ENCODE assay signal across 11 cellular contexts in the genomic region with DNA sequence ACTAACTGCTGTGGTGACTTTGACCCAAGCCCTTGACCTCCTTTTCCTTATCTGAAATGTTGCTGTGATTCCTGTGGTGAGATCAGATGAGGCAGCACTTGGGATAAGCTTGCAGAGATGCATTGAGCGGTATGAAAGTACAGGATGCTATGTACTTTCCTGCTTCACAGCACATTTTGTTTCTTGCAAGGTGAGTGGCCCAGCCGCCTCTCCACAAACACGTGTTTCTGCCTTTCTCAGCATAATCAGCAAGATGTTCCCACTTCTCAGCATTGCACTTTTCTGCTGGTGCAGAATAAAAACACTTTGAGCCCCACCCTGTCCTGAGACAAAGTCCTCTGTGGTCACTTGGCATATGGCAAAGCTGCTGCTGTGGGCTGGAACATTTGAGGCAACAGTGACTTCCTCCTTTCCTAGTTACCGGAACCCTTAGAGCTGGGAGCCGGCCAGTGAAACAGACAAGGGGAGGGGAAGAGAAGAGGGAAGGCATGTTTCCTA. TPM values are rescaled to one million over a fixed set of nuclear protein-coding genes. Genes with fewer than 3 reads are reported as not detected.
A peak's percentile ranks its signal among the peaks of the same experiment; 100 is the strongest.
DNase-seq lines count a peak whose midpoint lies in the region; ATAC-seq and TF ChIP-seq lines count a peak whose summit lies in the region.
"Had no signal": no experiment of that assay in that cellular context is flagged by ENCODE, and none has a peak within 500 bp of the region (broad histone marks: within the 10 kb centered on the region; RNA-seq: fewer than 3 reads in every experiment).

No MANE protein-coding gene starts in this region.

- no peak for TF ChIP-seq POLR2A in thyroid gland (IDR thresholded peaks at IDR 0.05)

- peaks cover 19 to 33% of the 10 kb centered on the region in 2 donors for H3K4me1 ChIP-seq in thyroid gland
- H3K4me1 ChIP-seq: A549 had no signal

- H3K27me3 Mint-ChIP-seq in activated CD4-positive, alpha-beta T cell treated with anti-CD3 and anti-CD28 coated beads, Interleukin-2, amount 10 ng/mL, durations not matched to agents 24 days and 14 days, result no peaks in the 10 kb centered on the region
- H3K27me3 Mint-ChIP-seq: activated naive CD8-positive, alpha-beta T cell had no signal

- H3K27ac ChIP-seq in caudate nucleus (ENCODE audit: low read depth, low read length) (peak overlapping the region; percentile 52), thyroid gland (peak overlapping the region in 2 of 3 donors; percentile 2 to 39)
- H3K27ac ChIP-seq: A549 had no signal

- H3K9me3 ChIP-seq in thyroid gland, result no peaks in the 10 kb centered on the region
- H3K9me3 ChIP-seq: A549 had no signal

- peaks cover 38% of the 10 kb centered on the region for H3K4me1 Mint-ChIP-seq in activated CD4-positive, alpha-beta T cell treated with anti-CD3 and anti-CD28 coated beads, Interleukin-2, amount 10 ng/mL, durations not matched to agents 24 days and 14 days

- DNase-seq in activated CD4-positive, alpha-beta T cell treated with anti-CD3 and anti-CD28 coated beads, Interleukin-2, amount 10 ng/mL, durations not matched to agents 24 days and 14 days, result peak; percentile 72
- DNase-seq in activated CD4-positive, alpha-beta T cell treated with anti-CD3 and anti-CD28 coated beads, Interleukin-2, amount 50 U/mL, for 4 hours, result no peak
- DNase-seq in caudate nucleus (lab: John Stamatoyannopoulos, UW), result peak in 18 of 61 donors; percentile 2 to 28 (median 16)
- peak; percentile 53 to 71 for DNase-seq in lung microvascular endothelial cell (ENCODE audit: low read depth in 2 of 2)
- DNase-seq in thyroid gland, result peak; percentile 35 to 44
- no peak for DNase-seq in activated gamma-delta T cell treated with Interleukin-2 at 50 U/mL for 16 hours
- DNase-seq: immature natural killer cell had no signal

- H3K4me3 ChIP-seq in thyroid gland (replicated peaks in 1 of 3), result no peak overlapping the region
- H3K4me3 ChIP-seq: A549 had no signal

- H3K9me3 Mint-ChIP-seq in activated CD4-positive, alpha-beta T cell treated with anti-CD3 and anti-CD28 coated beads, Interleukin-2, amount 10 ng/mL, durations not matched to agents 24 days and 14 days, result no peaks in the 10 kb centered on the region
- H3K9me3 Mint-ChIP-seq: immature natural killer cell had no signal

- H3K36me3 Mint-ChIP-seq in activated CD4-positive, alpha-beta T cell treated with anti-CD3 and anti-CD28 coated beads, Interleukin-2, amount 10 ng/mL, durations not matched to agents 24 days and 14 days (ENCODE audit: low read depth), result peaks cover 23% of the 10 kb centered on the region

- no peaks in the 10 kb centered on the region for H3K27me3 ChIP-seq in thyroid gland

- WGBS in thyroid gland, 2 donors, result 54 to 67% methylated on average over 5 of the region's 5 CpGs

- peak overlapping the region; percentile 84 for H3K27ac Mint-ChIP-seq in activated CD4-positive, alpha-beta T cell treated with anti-CD3 and anti-CD28 coated beads, Interleukin-2, amount 10 ng/mL, durations not matched to agents 24 days and 14 days
- H3K27ac Mint-ChIP-seq: activated naive CD8-positive, alpha-beta T cell had no signal

- TF ChIP-seq CTCF in thyroid gland (IDR thresholded peaks at IDR 0.05), result no peak

- no peak for ATAC-seq in HG03108 (IDR thresholded peaks at IDR 0.05; ENCODE audit: unreplicated experiment)
- no peak for ATAC-seq in GM18502 (IDR thresholded peaks at IDR 0.05; ENCODE audit: poor library complexity, unreplicated experiment)
- ATAC-seq: A549 had no signal

- H3K36me3 ChIP-seq in thyroid gland, result peaks cover 0 to 3% of the 10 kb centered on the region in 2 donors

- peak overlapping the region; percentile 47 for H3K4me3 Mint-ChIP-seq in activated CD4-positive, alpha-beta T cell treated with anti-CD3 and anti-CD28 coated beads, Interleukin-2, amount 10 ng/mL, durations not matched to agents 24 days and 14 days
- H3K4me3 Mint-ChIP-seq: activated naive CD8-positive, alpha-beta T cell; immature natural killer cell had no signal

- intact Hi-C loops in activated CD4-positive, alpha-beta T cell treated with anti-CD3 and anti-CD28 coated beads, Interleukin-2, amount 10 ng/mL, durations not matched to agents 24 days and 14 days (cut with micrococcal nuclease), result loop anchor here (2.0 kb wide), 1 partner anchor 84 kb away; no protein-coding TSS in a partner anchor
- intact Hi-C loops in thyroid gland (cut with DNase I), result loop anchor here (10.0 kb wide), 2 partner anchors 118 to 152 kb away; partner anchors contain the start of gene MRPL3

RNA-seq across cellular contexts. Expression of gene NUDT16, which starts 4.9 kb away (rescaled TPM):
- 8.4 TPM in 2 replicates for total RNA-seq in activated CD4-positive, alpha-beta T cell treated with anti-CD3 and anti-CD28 coated beads, Interleukin-2, amount 10 ng/mL, durations not matched to agents 24 days and 14 days
- 11.8 and 18.3 TPM in 2 replicates for total RNA-seq in lung microvascular endothelial cell
- 10 to 100 TPM; 30.7 to 37.5 (median 34.4) TPM for total RNA-seq in thyroid gland

Comparison
In these comparisons a context has a peak if more than half of its experiments do, and no peak if none do; other contexts are left out.
1. DNase-seq: peak in activated CD4-positive, alpha-beta T cell treated with anti-CD3 and anti-CD28 coated beads, Interleukin-2, amount 10 ng/mL, durations not matched to agents 24 days and 14 days (single experiment), lung microvascular endothelial cell (2 of 2) and thyroid gland (2 of 2); none in activated CD4-positive, alpha-beta T cell treated with anti-CD3 and anti-CD28 coated beads, Interleukin-2, amount 50 U/mL, for 4 hours (0 of 2) and activated gamma-delta T cell treated with Interleukin-2 at 50 U/mL for 16 hours (single experiment).